ENCODE assay signal across 12 cellular contexts in genomic region chr19:46604781-46605355, GRCh38. TPM values are rescaled to one million over a fixed set of nuclear protein-coding genes. Genes with fewer than 3 reads are reported as not detected.
DNase-seq lines count a peak whose midpoint lies in the region; ATAC-seq, FAIRE-seq and TF ChIP-seq lines count a peak whose summit lies in the region.
"Had no signal": no experiment of that assay in that cellular context is flagged by ENCODE, and none has a peak within 500 bp of the region (broad histone marks: within the 10 kb centered on the region; RNA-seq: fewer than 3 reads in every experiment).

No MANE protein-coding gene starts in this region.

- H3K4me1 ChIP-seq in cardiac muscle cell (ENCODE audit: low read depth) (peaks cover 21% of the 10 kb centered on the region), endodermal cell (ENCODE audit: control insufficient read depth, insufficient read depth, low read length) (peaks cover 12% of the 10 kb centered on the region)
- peaks cover 15 to 34% of the 10 kb centered on the region in 2 donors for H3K4me1 ChIP-seq in naive thymus-derived CD4-positive, alpha-beta T cell (ENCODE audit: control insufficient read depth in 2 of 2, insufficient read depth in 2 of 2, low read length in 2 of 2)

- no peak for DNase-seq in cardiac muscle cell (ENCODE audit: low read depth in 1 of 2, low spot score in 1 of 2)
- DNase-seq in left ventricle myocardium superior, result no peak
- peak; percentile 41 for DNase-seq in endodermal cell
- no peak for DNase-seq in naive thymus-derived CD4-positive, alpha-beta T cell
- peak; percentile 57 for DNase-seq in type B pancreatic cell (ENCODE audit: extremely low spot score, unreplicated experiment)
- DNase-seq in activated gamma-delta T cell (lab: John Stamatoyannopoulos, UW), result no peak
- DNase-seq in HTR-8/SVneo (ENCODE audit: insufficient read length, low spot score), result no peak
- DNase-seq: activated CD4-positive, alpha-beta T cell treated with anti-CD3 and anti-CD28 coated beads, Interleukin-2, amount 50 U/mL, for 1 hour; naive B cell; NCI-H1436; NCI-H774 had no signal

- H3K27ac Mint-ChIP-seq in endodermal cell (no peak overlapping the region), type B pancreatic cell (no peak overlapping the region)
- peak overlapping the region in 5 of 9 donors; percentile 9 to 74 (median 41) for H3K27ac Mint-ChIP-seq in naive thymus-derived CD4-positive, alpha-beta T cell
- H3K27ac Mint-ChIP-seq: naive B cell had no signal

- peaks cover 34% of the 10 kb centered on the region for H3K36me3 ChIP-seq in cardiac muscle cell
- H3K36me3 ChIP-seq in endodermal cell (ENCODE audit: control insufficient read depth, insufficient read depth, low read length), result peaks cover 56% of the 10 kb centered on the region
- peaks cover 0 to 58% (median 20%) of the 10 kb centered on the region in 3 experiments for H3K36me3 ChIP-seq in naive thymus-derived CD4-positive, alpha-beta T cell (ENCODE audit: control insufficient read depth in 2 of 3, insufficient read depth in 3 of 3, low read length in 3 of 3)

- H3K9me3 Mint-ChIP-seq in endodermal cell (peaks cover under 1% of the 10 kb centered on the region), type B pancreatic cell (no peaks in the 10 kb centered on the region)
- peaks cover 0 to 4% (median 0%) of the 10 kb centered on the region in 11 donors for H3K9me3 Mint-ChIP-seq in naive thymus-derived CD4-positive, alpha-beta T cell

- H3K9ac ChIP-seq in endodermal cell (ENCODE audit: extremely low read depth, low read length, poor library complexity, severe bottlenecking), result no peak overlapping the region

- peaks cover 45% of the 10 kb centered on the region for H3K36me3 Mint-ChIP-seq in endodermal cell (ENCODE audit: low read depth)
- peaks cover 11 to 47% (median 24%) of the 10 kb centered on the region in 5 donors for H3K36me3 Mint-ChIP-seq in naive thymus-derived CD4-positive, alpha-beta T cell
- peaks cover 16% of the 10 kb centered on the region for H3K36me3 Mint-ChIP-seq in type B pancreatic cell

- 89 to 94% methylated on average over 11 to 13 of the region's 13 CpGs for WGBS in endodermal cell (ENCODE audit: insufficient coverage in 1 of 2, insufficient read length in 1 of 2), 2 experiments

- ATAC-seq in left ventricle myocardium superior, result no peak
- no peak for ATAC-seq in naive thymus-derived CD4-positive, alpha-beta T cell
- no peak for ATAC-seq in GM21367 (IDR thresholded peaks at IDR 0.05; ENCODE audit: unreplicated experiment)

- H3K4me3 Mint-ChIP-seq in endodermal cell (no peak overlapping the region), type B pancreatic cell (peak overlapping the region; percentile 28)
- peak overlapping the region in 2 of 10 donors; percentile 33 to 53 for H3K4me3 Mint-ChIP-seq in naive thymus-derived CD4-positive, alpha-beta T cell

- no peak for TF ChIP-seq CTCF in cardiac muscle cell (IDR thresholded peaks at IDR 0.05; ENCODE audit: low read depth, low read length)
- no peak for TF ChIP-seq CTCF in endodermal cell (conservative IDR thresholded peaks at IDR 0.05)
- TF ChIP-seq CTCF in type B pancreatic cell (conservative IDR thresholded peaks at IDR 0.05), result no peak

- H3K4me1 Mint-ChIP-seq in endodermal cell, result peaks cover 19% of the 10 kb centered on the region
- H3K4me1 Mint-ChIP-seq in naive thymus-derived CD4-positive, alpha-beta T cell, result peaks cover 41 to 75% (median 59%) of the 10 kb centered on the region in 7 donors
- H3K4me1 Mint-ChIP-seq in type B pancreatic cell (ENCODE audit: unreplicated experiment), result peaks cover 26% of the 10 kb centered on the region

- no peak overlapping the region for H3K4me3 ChIP-seq in cardiac muscle cell
- no peak overlapping the region for H3K4me3 ChIP-seq in endodermal cell (ENCODE audit: low read length)
- H3K4me3 ChIP-seq in naive thymus-derived CD4-positive, alpha-beta T cell (ENCODE audit: low read length), result no peak overlapping the region

- H3K9me3 ChIP-seq in cardiac muscle cell (ENCODE audit: low read depth), result no peaks in the 10 kb centered on the region
- peaks cover 4% of the 10 kb centered on the region for H3K9me3 ChIP-seq in endodermal cell (ENCODE audit: control insufficient read depth, low read length)
- H3K9me3 ChIP-seq in naive thymus-derived CD4-positive, alpha-beta T cell (ENCODE audit: control insufficient read depth in 2 of 3, low read length in 3 of 3), result no peaks in the 10 kb centered on the region

- POLR2A ChIA-PET in naive thymus-derived CD4-positive, alpha-beta T cell (lab: Charles Lee), result interaction anchor here (0.7 to 1.7 kb wide), 3 partner anchors 10 to 1006 kb away, joined by 3 to 4 read pairs (median 3); partner anchors contain the start of gene ZC3H4

- H3K27ac ChIP-seq in cardiac muscle cell, result peak overlapping the region; percentile 4
- H3K27ac ChIP-seq in endodermal cell (ENCODE audit: low read depth, low read length), result no peak overlapping the region
- H3K27ac ChIP-seq in naive thymus-derived CD4-positive, alpha-beta T cell (ENCODE audit: low read depth, low read length), result peak overlapping the region; percentile 40

- H3K27me3 Mint-ChIP-seq in endodermal cell (ENCODE audit: insufficient read depth) (no peaks in the 10 kb centered on the region), type B pancreatic cell (peaks cover 2% of the 10 kb centered on the region)
- H3K27me3 Mint-ChIP-seq in naive thymus-derived CD4-positive, alpha-beta T cell, result peaks cover 0 to 3% (median 0%) of the 10 kb centered on the region in 5 donors
- H3K27me3 Mint-ChIP-seq: naive B cell had no signal

- CTCF ChIA-PET in naive thymus-derived CD4-positive, alpha-beta T cell (lab: Charles Lee), result no interaction called here

- no peak for FAIRE-seq in HTR-8/SVneo (lab: Jason Lieb, UNC)

- intact Hi-C loops in left ventricle myocardium superior (cut with micrococcal nuclease), result no loop called here
- intact Hi-C loops in naive thymus-derived CD4-positive, alpha-beta T cell (cut with micrococcal nuclease), result loop anchor here (5.0 to 10.0 kb wide), 5 partner anchors 142 to 1007 kb away; partner anchors contain the start of genes AP2S1 (in 1 of the 2), FKRP (in 1 of the 2), MYPOP (in 1 of the 2) and STRN4 (in 1 of the 2)

- H3K27me3 ChIP-seq in cardiac muscle cell (no peaks in the 10 kb centered on the region), endodermal cell (ENCODE audit: control insufficient read depth, insufficient read depth, low read length, poor library complexity, severe bottlenecking) (no peaks in the 10 kb centered on the region)
- no peaks in the 10 kb centered on the region for H3K27me3 ChIP-seq in naive thymus-derived CD4-positive, alpha-beta T cell (ENCODE audit: control insufficient read depth in 2 of 2, insufficient read depth in 2 of 2, low read length in 2 of 2)

RNA-seq across cellular contexts. Expression of gene CALM3, which starts 3.7 kb away (rescaled TPM):
- total RNA-seq in cardiac muscle cell (414 and 867 TPM in 2 replicates), left ventricle myocardium superior (323 TPM), endodermal cell (100 to 1,000 TPM; 564 to 573 TPM), type B pancreatic cell (ENCODE audit: low replicate concordance) (315 and 335 TPM in 2 replicates)
- 412 and 576 TPM in 2 replicates for polyA plus RNA-seq in cardiac muscle cell
- 356 TPM for polyA plus RNA-seq in endodermal cell (2013, experiment 1 of 2)
- 335 TPM for polyA plus RNA-seq in endodermal cell (2013, experiment 2 of 2)
- 100 to 1,000 TPM; 203 to 517 (median 266) TPM for total RNA-seq in naive thymus-derived CD4-positive, alpha-beta T cell
- polyA plus RNA-seq in naive thymus-derived CD4-positive, alpha-beta T cell, result 100 to 1,000 TPM; 242 to 254 TPM

RNA-seq across cellular contexts. Expression of gene PTGIR, which starts 20.0 kb away (rescaled TPM):
- total RNA-seq in cardiac muscle cell, result 0.12 and 0.35 TPM in 2 replicates
- polyA plus RNA-seq in cardiac muscle cell, result 0.82 TPM in 1 of 2 replicates, not detected in the other
- 3.0 TPM for total RNA-seq in left ventricle myocardium superior
- total RNA-seq in endodermal cell, result not detected
- polyA plus RNA-seq in endodermal cell (2013, experiment 1 of 2), result not detected
- polyA plus RNA-seq in endodermal cell (2013, experiment 2 of 2), result not detected
- 10 to 100 TPM in 1 of 5 experiments, 1 to 10 TPM in 4; 4.2 to 99.1 (median 4.9) TPM for total RNA-seq in naive thymus-derived CD4-positive, alpha-beta T cell
- 10 to 100 TPM in 1 of 2 donors, 1 to 10 TPM in 1; 5.1 to 13.2 TPM for polyA plus RNA-seq in naive thymus-derived CD4-positive, alpha-beta T cell
- total RNA-seq in type B pancreatic cell (ENCODE audit: low replicate concordance), result 0.46 TPM in 1 of 2 replicates, not detected in the other

RNA-seq across cellular contexts. Expression of gene GNG8, which starts 31.1 kb away (rescaled TPM):
- not detected in 2 replicates for total RNA-seq in cardiac muscle cell
- 6.8 and 16.2 TPM in 2 replicates for polyA plus RNA-seq in cardiac muscle cell
- not detected for total RNA-seq in left ventricle myocardium superior
- not detected for total RNA-seq in endodermal cell
- 3.8 TPM for polyA plus RNA-seq in endodermal cell (2013, experiment 1 of 2)
- 3.6 TPM for polyA plus RNA-seq in endodermal cell (2013, experiment 2 of 2)
- 10 to 100 TPM in 1 of 5 experiments, 1 to 10 TPM in 1, not detected in 3; 3.2 to 12.3 TPM for total RNA-seq in naive thymus-derived CD4-positive, alpha-beta T cell
- 1 to 10 TPM in 1 of 2 donors, not detected in 1; 9.7 TPM for polyA plus RNA-seq in naive thymus-derived CD4-positive, alpha-beta T cell
- 2.4 TPM in 1 of 2 replicates, not detected in the other for total RNA-seq in type B pancreatic cell (ENCODE audit: low replicate concordance)

RNA-seq across cellular contexts. Expression of gene DACT3, which starts 56.1 kb away (rescaled TPM):
- total RNA-seq in cardiac muscle cell, result 115 and 142 TPM in 2 replicates
- polyA plus RNA-seq in cardiac muscle cell, result 107 and 153 TPM in 2 replicates
- total RNA-seq in left ventricle myocardium superior, result 14.1 TPM
- under 1 TPM; 0.15 to 0.70 TPM for total RNA-seq in endodermal cell
- polyA plus RNA-seq in endodermal cell (2013, experiment 1 of 2), result 11.3 TPM
- 10.6 TPM for polyA plus RNA-seq in endodermal cell (2013, experiment 2 of 2)
- 1 to 10 TPM in 1 of 5 experiments, under 1 TPM in 3, not detected in 1; 0.11 to 1.3 (median 0.34) TPM for total RNA-seq in naive thymus-derived CD4-positive, alpha-beta T cell
- under 1 TPM in 1 of 2 donors, not detected in 1; 0.07 TPM for polyA plus RNA-seq in naive thymus-derived CD4-positive, alpha-beta T cell
- 1.3 and 24.5 TPM in 2 replicates for total RNA-seq in type B pancreatic cell (ENCODE audit: low replicate concordance)

Comparison
In these comparisons a context has a peak if more than half of its experiments do, and no peak if none do; other contexts are left out.
1. DNase-seq: peak in endodermal cell (single experiment) and type B pancreatic cell (single experiment); none in cardiac muscle cell (0 of 2), left ventricle myocardium superior (single experiment), naive thymus-derived CD4-positive, alpha-beta T cell (0 of 9), activated gamma-delta T cell (single experiment) and HTR-8/SVneo (single experiment).
2. H3K27ac Mint-ChIP-seq: peak in naive thymus-derived CD4-positive, alpha-beta T cell (5 of 9); none in endodermal cell (single experiment) and type B pancreatic cell (single experiment).